In the genomic region with DNA sequence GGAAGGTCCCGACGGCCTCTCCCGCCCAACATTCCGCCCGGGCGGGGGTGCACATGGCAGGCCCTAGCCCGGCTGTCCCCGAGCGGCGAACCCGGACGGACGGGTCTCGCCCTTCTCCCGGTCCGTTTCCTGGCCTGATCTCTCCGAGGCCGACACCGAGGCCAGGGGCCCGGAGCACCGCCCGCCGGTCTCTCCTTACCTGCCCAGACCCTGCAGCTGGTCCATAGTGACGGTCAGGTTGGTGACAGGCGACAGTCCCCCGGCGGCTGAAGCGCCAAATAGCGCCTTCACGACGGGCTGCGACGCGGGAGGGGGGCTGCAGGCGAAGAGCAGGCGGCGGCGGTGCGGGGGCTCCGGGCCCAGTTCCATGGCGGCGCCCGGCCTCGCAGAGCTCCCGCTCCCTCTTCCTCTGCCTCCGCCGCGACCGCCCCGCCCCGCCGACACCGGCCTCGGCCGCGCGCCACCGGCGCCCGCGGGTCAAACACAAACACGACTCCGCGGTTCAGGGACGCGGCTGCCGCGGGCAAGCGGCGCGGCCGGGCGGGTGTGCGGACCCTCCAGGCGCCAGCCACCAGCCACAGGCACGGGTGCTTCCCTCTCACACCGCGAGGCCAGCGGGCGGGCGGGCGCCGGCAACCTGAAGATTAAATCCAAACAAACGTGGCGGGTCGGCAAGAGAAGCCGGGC, we compare ENCODE assay signal across 1 cellular context.
TF ChIP-seq lines count a peak whose summit lies in the region.

No MANE protein-coding gene starts in this region.

TF ChIP-seq in HepG2, 621 proteins besides CTCF, POLR2A, EP300 and RAD21 (continued from another document and continues in another):
- TF ChIP-seq, protein P1, sequence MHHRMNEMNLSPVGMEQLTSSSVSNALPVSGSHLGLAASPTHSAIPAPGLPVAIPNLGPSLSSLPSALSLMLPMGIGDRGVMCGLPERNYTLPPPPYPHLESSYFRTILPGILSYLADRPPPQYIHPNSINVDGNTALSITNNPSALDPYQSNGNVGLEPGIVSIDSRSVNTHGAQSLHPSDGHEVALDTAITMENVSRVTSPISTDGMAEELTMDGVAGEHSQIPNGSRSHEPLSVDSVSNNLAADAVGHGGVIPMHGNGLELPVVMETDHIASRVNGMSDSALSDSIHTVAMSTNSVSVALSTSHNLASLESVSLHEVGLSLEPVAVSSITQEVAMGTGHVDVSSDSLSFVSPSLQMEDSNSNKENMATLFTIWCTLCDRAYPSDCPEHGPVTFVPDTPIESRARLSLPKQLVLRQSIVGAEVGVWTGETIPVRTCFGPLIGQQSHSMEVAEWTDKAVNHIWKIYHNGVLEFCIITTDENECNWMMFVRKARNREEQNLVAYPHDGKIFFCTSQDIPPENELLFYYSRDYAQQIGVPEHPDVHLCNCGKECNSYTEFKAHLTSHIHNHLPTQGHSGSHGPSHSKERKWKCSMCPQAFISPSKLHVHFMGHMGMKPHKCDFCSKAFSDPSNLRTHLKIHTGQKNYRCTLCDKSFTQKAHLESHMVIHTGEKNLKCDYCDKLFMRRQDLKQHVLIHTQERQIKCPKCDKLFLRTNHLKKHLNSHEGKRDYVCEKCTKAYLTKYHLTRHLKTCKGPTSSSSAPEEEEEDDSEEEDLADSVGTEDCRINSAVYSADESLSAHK (CRISPR knock-in tag; IDR thresholded peaks at IDR 0.05; ENCODE audit: borderline replicate concordance): no peak
- no peak for TF ChIP-seq MTF2 (CRISPR knock-in tag; IDR thresholded peaks at IDR 0.05; ENCODE audit: borderline replicate concordance)
- no peak for TF ChIP-seq FOXM1 (CRISPR knock-in tag; IDR thresholded peaks at IDR 0.05)
- TF ChIP-seq, protein P2, sequence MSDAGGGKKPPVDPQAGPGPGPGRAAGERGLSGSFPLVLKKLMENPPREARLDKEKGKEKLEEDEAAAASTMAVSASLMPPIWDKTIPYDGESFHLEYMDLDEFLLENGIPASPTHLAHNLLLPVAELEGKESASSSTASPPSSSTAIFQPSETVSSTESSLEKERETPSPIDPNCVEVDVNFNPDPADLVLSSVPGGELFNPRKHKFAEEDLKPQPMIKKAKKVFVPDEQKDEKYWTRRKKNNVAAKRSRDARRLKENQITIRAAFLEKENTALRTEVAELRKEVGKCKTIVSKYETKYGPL (CRISPR knock-in tag; IDR thresholded peaks at IDR 0.05): no peak
- TF ChIP-seq TCF7L2 (IDR thresholded peaks at IDR 0.05; ENCODE audit: low read depth, low read length): no peak
- TF ChIP-seq, protein P3, sequence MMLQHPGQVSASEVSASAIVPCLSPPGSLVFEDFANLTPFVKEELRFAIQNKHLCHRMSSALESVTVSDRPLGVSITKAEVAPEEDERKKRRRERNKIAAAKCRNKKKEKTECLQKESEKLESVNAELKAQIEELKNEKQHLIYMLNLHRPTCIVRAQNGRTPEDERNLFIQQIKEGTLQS (CRISPR knock-in tag; IDR thresholded peaks at IDR 0.05): no peak
- no peak for TF ChIP-seq ZNF549 (CRISPR knock-in tag; IDR thresholded peaks at IDR 0.05)
- TF ChIP-seq ZMAT3 (CRISPR knock-in tag; conservative IDR thresholded peaks at IDR 0.05): no peak
- TF ChIP-seq, protein P4, sequence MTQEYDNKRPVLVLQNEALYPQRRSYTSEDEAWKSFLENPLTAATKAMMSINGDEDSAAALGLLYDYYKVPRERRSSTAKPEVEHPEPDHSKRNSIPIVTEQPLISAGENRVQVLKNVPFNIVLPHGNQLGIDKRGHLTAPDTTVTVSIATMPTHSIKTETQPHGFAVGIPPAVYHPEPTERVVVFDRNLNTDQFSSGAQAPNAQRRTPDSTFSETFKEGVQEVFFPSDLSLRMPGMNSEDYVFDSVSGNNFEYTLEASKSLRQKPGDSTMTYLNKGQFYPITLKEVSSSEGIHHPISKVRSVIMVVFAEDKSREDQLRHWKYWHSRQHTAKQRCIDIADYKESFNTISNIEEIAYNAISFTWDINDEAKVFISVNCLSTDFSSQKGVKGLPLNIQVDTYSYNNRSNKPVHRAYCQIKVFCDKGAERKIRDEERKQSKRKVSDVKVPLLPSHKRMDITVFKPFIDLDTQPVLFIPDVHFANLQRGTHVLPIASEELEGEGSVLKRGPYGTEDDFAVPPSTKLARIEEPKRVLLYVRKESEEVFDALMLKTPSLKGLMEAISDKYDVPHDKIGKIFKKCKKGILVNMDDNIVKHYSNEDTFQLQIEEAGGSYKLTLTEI (CRISPR knock-in tag; conservative IDR thresholded peaks at IDR 0.05): no peak
- peak; percentile 61 for TF ChIP-seq RBFOX2 (IDR thresholded peaks at IDR 0.05; ENCODE audit: low read depth, low read length)
- TF ChIP-seq, protein P5, sequence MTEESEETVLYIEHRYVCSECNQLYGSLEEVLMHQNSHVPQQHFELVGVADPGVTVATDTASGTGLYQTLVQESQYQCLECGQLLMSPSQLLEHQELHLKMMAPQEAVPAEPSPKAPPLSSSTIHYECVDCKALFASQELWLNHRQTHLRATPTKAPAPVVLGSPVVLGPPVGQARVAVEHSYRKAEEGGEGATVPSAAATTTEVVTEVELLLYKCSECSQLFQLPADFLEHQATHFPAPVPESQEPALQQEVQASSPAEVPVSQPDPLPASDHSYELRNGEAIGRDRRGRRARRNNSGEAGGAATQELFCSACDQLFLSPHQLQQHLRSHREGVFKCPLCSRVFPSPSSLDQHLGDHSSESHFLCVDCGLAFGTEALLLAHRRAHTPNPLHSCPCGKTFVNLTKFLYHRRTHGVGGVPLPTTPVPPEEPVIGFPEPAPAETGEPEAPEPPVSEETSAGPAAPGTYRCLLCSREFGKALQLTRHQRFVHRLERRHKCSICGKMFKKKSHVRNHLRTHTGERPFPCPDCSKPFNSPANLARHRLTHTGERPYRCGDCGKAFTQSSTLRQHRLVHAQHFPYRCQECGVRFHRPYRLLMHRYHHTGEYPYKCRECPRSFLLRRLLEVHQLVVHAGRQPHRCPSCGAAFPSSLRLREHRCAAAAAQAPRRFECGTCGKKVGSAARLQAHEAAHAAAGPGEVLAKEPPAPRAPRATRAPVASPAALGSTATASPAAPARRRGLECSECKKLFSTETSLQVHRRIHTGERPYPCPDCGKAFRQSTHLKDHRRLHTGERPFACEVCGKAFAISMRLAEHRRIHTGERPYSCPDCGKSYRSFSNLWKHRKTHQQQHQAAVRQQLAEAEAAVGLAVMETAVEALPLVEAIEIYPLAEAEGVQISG (CRISPR knock-in tag; IDR thresholded peaks at IDR 0.05): no peak
- TF ChIP-seq, protein P6, sequence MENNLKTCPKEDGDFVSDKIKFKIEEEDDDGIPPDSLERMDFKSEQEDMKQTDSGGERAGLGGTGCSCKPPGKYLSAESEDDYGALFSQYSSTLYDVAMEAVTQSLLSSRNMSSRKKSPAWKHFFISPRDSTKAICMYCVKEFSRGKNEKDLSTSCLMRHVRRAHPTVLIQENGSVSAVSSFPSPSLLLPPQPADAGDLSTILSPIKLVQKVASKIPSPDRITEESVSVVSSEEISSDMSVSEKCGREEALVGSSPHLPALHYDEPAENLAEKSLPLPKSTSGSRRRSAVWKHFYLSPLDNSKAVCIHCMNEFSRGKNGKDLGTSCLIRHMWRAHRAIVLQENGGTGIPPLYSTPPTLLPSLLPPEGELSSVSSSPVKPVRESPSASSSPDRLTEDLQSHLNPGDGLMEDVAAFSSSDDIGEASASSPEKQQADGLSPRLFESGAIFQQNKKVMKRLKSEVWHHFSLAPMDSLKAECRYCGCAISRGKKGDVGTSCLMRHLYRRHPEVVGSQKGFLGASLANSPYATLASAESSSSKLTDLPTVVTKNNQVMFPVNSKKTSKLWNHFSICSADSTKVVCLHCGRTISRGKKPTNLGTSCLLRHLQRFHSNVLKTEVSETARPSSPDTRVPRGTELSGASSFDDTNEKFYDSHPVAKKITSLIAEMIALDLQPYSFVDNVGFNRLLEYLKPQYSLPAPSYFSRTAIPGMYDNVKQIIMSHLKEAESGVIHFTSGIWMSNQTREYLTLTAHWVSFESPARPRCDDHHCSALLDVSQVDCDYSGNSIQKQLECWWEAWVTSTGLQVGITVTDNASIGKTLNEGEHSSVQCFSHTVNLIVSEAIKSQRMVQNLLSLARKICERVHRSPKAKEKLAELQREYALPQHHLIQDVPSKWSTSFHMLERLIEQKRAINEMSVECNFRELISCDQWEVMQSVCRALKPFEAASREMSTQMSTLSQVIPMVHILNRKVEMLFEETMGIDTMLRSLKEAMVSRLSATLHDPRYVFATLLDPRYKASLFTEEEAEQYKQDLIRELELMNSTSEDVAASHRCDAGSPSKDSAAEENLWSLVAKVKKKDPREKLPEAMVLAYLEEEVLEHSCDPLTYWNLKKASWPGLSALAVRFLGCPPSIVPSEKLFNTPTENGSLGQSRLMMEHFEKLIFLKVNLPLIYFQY (CRISPR knock-in tag; IDR thresholded peaks at IDR 0.05; ENCODE audit: borderline replicate concordance): no peak
- TF ChIP-seq, protein P7, sequence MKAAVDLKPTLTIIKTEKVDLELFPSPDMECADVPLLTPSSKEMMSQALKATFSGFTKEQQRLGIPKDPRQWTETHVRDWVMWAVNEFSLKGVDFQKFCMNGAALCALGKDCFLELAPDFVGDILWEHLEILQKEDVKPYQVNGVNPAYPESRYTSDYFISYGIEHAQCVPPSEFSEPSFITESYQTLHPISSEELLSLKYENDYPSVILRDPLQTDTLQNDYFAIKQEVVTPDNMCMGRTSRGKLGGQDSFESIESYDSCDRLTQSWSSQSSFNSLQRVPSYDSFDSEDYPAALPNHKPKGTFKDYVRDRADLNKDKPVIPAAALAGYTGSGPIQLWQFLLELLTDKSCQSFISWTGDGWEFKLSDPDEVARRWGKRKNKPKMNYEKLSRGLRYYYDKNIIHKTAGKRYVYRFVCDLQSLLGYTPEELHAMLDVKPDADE (CRISPR knock-in tag; IDR thresholded peaks at IDR 0.05): no peak
- TF ChIP-seq XBP1 (CRISPR knock-in tag; IDR thresholded peaks at IDR 0.05): no peak
- TF ChIP-seq KDM5A (IDR thresholded peaks at IDR 0.05; ENCODE audit: borderline replicate concordance, low read length): peak; percentile 53; the same call in 1 of the 2 replicates
- TF ChIP-seq, protein P8, sequence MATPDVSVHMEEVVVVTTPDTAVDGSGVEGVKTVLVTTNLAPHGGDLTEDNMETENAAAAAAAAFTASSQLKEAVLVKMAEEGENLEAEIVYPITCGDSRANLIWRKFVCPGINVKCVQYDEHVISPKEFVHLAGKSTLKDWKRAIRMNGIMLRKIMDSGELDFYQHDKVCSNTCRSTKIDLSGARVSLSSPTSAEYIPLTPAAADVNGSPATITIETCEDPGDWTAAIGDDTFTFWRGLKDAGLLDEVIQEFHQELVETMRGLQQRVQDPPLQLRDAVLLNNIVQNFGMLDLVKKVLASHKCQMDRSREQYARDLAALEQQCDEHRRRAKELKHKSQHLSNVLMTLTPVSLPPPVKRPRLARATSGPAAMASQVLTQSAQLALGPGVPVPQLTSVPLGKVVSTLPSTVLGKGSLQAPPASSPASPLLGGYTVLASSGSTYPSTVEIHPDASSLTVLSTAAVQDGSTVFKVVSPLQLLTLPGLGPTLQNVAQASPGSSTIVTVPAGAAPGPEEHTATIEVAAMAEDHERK (CRISPR knock-in tag; IDR thresholded peaks at IDR 0.05; ENCODE audit: low read depth): no peak
- TF ChIP-seq ZNF446 (CRISPR knock-in tag; IDR thresholded peaks at IDR 0.05): no peak
- no peak for TF ChIP-seq POLR2G (IDR thresholded peaks at IDR 0.05; ENCODE audit: low read depth, low read length)
- no peak for TF ChIP-seq SP140L (CRISPR knock-in tag; IDR thresholded peaks at IDR 0.05; ENCODE audit: borderline replicate concordance)
- TF ChIP-seq, protein P9, sequence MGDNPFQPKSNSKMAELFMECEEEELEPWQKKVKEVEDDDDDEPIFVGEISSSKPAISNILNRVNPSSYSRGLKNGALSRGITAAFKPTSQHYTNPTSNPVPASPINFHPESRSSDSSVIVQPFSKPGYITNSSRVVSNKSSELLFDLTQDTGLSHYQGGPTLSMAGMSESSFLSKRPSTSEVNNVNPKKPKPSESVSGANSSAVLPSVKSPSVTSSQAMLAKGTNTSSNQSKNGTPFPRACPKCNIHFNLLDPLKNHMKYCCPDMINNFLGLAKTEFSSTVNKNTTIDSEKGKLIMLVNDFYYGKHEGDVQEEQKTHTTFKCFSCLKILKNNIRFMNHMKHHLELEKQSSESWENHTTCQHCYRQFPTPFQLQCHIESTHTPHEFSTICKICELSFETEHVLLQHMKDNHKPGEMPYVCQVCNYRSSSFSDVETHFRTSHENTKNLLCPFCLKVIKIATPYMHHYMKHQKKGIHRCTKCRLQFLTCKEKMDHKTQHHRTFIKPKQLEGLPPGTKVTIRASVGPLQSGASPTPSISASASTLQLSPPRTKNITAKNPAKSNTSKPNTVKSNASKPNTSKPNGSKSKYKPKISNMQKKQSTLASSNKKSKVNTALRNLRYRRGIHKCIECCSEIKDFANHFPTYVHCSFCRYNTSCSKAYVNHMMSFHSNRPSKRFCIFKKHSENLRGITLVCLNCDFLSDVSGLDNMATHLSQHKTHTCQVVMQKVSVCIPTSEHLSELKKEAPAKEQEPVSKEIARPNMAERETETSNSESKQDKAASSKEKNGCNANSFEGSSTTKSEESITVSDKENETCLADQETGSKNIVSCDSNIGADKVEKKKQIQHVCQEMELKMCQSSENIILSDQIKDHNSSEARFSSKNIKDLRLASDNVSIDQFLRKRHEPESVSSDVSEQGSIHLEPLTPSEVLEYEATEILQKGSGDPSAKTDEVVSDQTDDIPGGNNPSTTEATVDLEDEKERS (CRISPR knock-in tag; IDR thresholded peaks at IDR 0.05): no peak
- TF ChIP-seq HNRNPK (IDR thresholded peaks at IDR 0.05; ENCODE audit: low read depth, low read length, poor library complexity, severe bottlenecking): no peak
- no peak for TF ChIP-seq GTF2F1 (IDR thresholded peaks at IDR 0.05; ENCODE audit: low read length)
- no peak for TF ChIP-seq SNAPC2 (CRISPR knock-in tag; IDR thresholded peaks at IDR 0.05)
- TF ChIP-seq, protein P10, sequence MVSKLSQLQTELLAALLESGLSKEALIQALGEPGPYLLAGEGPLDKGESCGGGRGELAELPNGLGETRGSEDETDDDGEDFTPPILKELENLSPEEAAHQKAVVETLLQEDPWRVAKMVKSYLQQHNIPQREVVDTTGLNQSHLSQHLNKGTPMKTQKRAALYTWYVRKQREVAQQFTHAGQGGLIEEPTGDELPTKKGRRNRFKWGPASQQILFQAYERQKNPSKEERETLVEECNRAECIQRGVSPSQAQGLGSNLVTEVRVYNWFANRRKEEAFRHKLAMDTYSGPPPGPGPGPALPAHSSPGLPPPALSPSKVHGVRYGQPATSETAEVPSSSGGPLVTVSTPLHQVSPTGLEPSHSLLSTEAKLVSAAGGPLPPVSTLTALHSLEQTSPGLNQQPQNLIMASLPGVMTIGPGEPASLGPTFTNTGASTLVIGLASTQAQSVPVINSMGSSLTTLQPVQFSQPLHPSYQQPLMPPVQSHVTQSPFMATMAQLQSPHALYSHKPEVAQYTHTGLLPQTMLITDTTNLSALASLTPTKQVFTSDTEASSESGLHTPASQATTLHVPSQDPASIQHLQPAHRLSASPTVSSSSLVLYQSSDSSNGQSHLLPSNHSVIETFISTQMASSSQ (IDR thresholded peaks at IDR 0.05; ENCODE audit: low read depth): no peak
- TF ChIP-seq, protein P10 (CRISPR knock-in tag; IDR thresholded peaks at IDR 0.05; ENCODE audit: borderline replicate concordance): 0 out of 2 replicates have a peak, but pooled peaks have one; percentile 23
- no peak for TF ChIP-seq EEA1 (CRISPR knock-in tag; IDR thresholded peaks at IDR 0.05; ENCODE audit: borderline replicate concordance)
